Comparison of ENCODE assay signal across 2 cellular contexts in the genomic region with DNA sequence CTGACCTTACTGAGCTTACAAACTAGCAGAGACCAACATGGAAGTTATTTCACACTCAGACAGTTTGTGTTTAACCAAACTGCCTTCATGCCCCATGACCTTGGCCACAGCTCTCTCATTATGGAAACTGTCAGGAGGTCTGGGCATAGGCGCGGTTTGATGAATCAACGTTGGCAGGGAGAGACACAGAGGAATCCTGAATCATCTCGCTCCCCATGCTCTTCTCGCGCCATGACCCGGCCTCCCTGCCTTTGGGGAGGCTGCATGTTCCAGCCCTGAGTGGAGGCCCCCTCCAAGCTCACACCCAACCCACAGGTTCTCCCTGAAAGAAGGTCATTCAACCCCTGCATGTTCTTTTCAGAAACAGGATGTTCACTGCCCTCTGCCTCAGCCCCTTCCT.
TF ChIP-seq lines count a peak whose summit lies in the region.

No MANE protein-coding gene starts in this region.

TF ChIP-seq in HepG2, 621 proteins besides CTCF, POLR2A, EP300 and RAD21:
- TF ChIP-seq DPF2 (CRISPR knock-in tag; IDR thresholded peaks at IDR 0.05; ENCODE audit: borderline replicate concordance, low read depth): no peak
- TF ChIP-seq REPIN1 (CRISPR knock-in tag; IDR thresholded peaks at IDR 0.05; ENCODE audit: borderline replicate concordance, low read depth): 0 out of 2 replicates have a peak, but pooled peaks have one; percentile 20
- TF ChIP-seq ZNF382 (CRISPR knock-in tag; IDR thresholded peaks at IDR 0.05; ENCODE audit: borderline replicate concordance): no peak
- TF ChIP-seq ZNF770 (CRISPR knock-in tag; IDR thresholded peaks at IDR 0.05): 0 out of 2 replicates have a peak, but pooled peaks have one; percentile 11
- TF ChIP-seq EED (CRISPR knock-in tag; IDR thresholded peaks at IDR 0.05): 0 out of 2 replicates have a peak, but pooled peaks have one; percentile 29
- TF ChIP-seq AKAP8 (CRISPR knock-in tag; IDR thresholded peaks at IDR 0.05): no peak
- TF ChIP-seq ZNF687 (CRISPR knock-in tag; IDR thresholded peaks at IDR 0.05): peak; percentile 7; the same call in 1 of the 2 replicates
- peak; percentile 75 for TF ChIP-seq ZBTB33 (CRISPR knock-in tag; IDR thresholded peaks at IDR 0.05)
- TF ChIP-seq RARA (CRISPR knock-in tag; IDR thresholded peaks at IDR 0.05): 0 out of 2 replicates have a peak, but pooled peaks have one; percentile 34
- peak; percentile 13; the same call in 1 of the 2 replicates for TF ChIP-seq ZMYM4 (CRISPR knock-in tag; IDR thresholded peaks at IDR 0.05)

TF ChIP-seq in H1, 55 proteins besides CTCF, POLR2A, EP300 and RAD21:
- TF ChIP-seq, protein P1, sequence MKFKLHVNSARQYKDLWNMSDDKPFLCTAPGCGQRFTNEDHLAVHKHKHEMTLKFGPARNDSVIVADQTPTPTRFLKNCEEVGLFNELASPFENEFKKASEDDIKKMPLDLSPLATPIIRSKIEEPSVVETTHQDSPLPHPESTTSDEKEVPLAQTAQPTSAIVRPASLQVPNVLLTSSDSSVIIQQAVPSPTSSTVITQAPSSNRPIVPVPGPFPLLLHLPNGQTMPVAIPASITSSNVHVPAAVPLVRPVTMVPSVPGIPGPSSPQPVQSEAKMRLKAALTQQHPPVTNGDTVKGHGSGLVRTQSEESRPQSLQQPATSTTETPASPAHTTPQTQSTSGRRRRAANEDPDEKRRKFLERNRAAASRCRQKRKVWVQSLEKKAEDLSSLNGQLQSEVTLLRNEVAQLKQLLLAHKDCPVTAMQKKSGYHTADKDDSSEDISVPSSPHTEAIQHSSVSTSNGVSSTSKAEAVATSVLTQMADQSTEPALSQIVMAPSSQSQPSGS (IDR thresholded peaks at IDR 0.05; ENCODE audit: low read length): no peak
- TF ChIP-seq, protein P2, sequence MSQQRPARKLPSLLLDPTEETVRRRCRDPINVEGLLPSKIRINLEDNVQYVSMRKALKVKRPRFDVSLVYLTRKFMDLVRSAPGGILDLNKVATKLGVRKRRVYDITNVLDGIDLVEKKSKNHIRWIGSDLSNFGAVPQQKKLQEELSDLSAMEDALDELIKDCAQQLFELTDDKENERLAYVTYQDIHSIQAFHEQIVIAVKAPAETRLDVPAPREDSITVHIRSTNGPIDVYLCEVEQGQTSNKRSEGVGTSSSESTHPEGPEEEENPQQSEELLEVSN (IDR thresholded peaks at IDR 0.05): no peak
- TF ChIP-seq SIRT6 (IDR thresholded peaks at IDR 0.05; ENCODE audit: low read length): no peak
- TF ChIP-seq CHD1 (IDR thresholded peaks at IDR 0.05; ENCODE audit: low read depth, low read length): no peak
- no peak for TF ChIP-seq CREB1 (IDR thresholded peaks at IDR 0.05)
- no peak for TF ChIP-seq KDM5A (IDR thresholded peaks at IDR 0.05; ENCODE audit: low read length)
- no peak for TF ChIP-seq TAF1 (IDR thresholded peaks at IDR 0.05; ENCODE audit: low read depth, low read length)
- no peak for TF ChIP-seq JUN (IDR thresholded peaks at IDR 0.05; ENCODE audit: low read depth, low read length)
- TF ChIP-seq PHF8 (conservative IDR thresholded peaks at IDR 0.05; ENCODE audit: low read depth, low read length): no peak
- no peak for TF ChIP-seq CEBPB (IDR thresholded peaks at IDR 0.05; ENCODE audit: low read depth, low read length)
- TF ChIP-seq SIN3A (conservative IDR thresholded peaks at IDR 0.05 in 1 of 2, IDR thresholded peaks at IDR 0.05 in 1 of 2; ENCODE audit: low read depth in 1 of 2, low read length in 2 of 2): no peak
- TF ChIP-seq HDAC6 (IDR thresholded peaks at IDR 0.05; ENCODE audit: low read depth, low read length): no peak
- no peak for TF ChIP-seq TCF12 (IDR thresholded peaks at IDR 0.05; ENCODE audit: low read depth, low read length)
- TF ChIP-seq NRF1 (IDR thresholded peaks at IDR 0.05; ENCODE audit: low read depth, low read length): no peak
- no peak for TF ChIP-seq KDM1A (IDR thresholded peaks at IDR 0.05; ENCODE audit: borderline replicate concordance, low read length)
- no peak for TF ChIP-seq RXRA (IDR thresholded peaks at IDR 0.05; ENCODE audit: insufficient read depth, low read depth, low read length)
- TF ChIP-seq ATF3 (IDR thresholded peaks at IDR 0.05; ENCODE audit: insufficient read depth, low read depth, low read length): no peak
- no peak for TF ChIP-seq CBX8 (IDR thresholded peaks at IDR 0.05; ENCODE audit: borderline replicate concordance, low read depth, low read length)
- TF ChIP-seq BRCA1 (IDR thresholded peaks at IDR 0.05; ENCODE audit: low read depth, low read length): no peak
- no peak for TF ChIP-seq ASH2L (IDR thresholded peaks at IDR 0.05; ENCODE audit: low read length)
